Comparison of ENCODE assay signal across 1 cellular context in genomic region chr2:8680931-8681760, GRCh38.
TF ChIP-seq lines count a peak whose summit lies in the region.

No MANE protein-coding gene starts in this region.

TF ChIP-seq in HepG2, 621 proteins besides CTCF, POLR2A, EP300 and RAD21 (continued from another document):
- TF ChIP-seq SNAPC4 (CRISPR knock-in tag; IDR thresholded peaks at IDR 0.05) (peak; percentile 86; the same call in 1 of the 2 replicates), SNAPC2 (CRISPR knock-in tag; IDR thresholded peaks at IDR 0.05) (no peak), ZBTB25 (CRISPR knock-in tag; IDR thresholded peaks at IDR 0.05) (peak; percentile 50; the same call in 1 of the 2 replicates), PRDM10 (CRISPR knock-in tag; IDR thresholded peaks at IDR 0.05; ENCODE audit: low read depth) (0 out of 2 replicates have a peak, but pooled peaks have one; percentile 67), HOXA5 (CRISPR knock-in tag; IDR thresholded peaks at IDR 0.05) (peak; percentile 69; the same call in 1 of the 2 replicates), PCBP2 (optimal IDR thresholded peaks at IDR 0.05; ENCODE audit: low read depth, low read length, poor library complexity, severe bottlenecking) (peak; percentile 99), TIGD3 (CRISPR knock-in tag; IDR thresholded peaks at IDR 0.05; ENCODE audit: borderline replicate concordance) (0 out of 2 replicates have a peak, but pooled peaks have one; percentile 4), FOXP1 (IDR thresholded peaks at IDR 0.05) (no peak), FOXP1 (CRISPR knock-in tag; IDR thresholded peaks at IDR 0.05) (peak; percentile 14; the same call in 1 of the 2 replicates), ZNF224 (CRISPR knock-in tag; IDR thresholded peaks at IDR 0.05) (0 out of 2 replicates have a peak, but pooled peaks have one; percentile 56), MBNL3 (CRISPR knock-in tag; conservative IDR thresholded peaks at IDR 0.05) (no peak), ZBTB10 (CRISPR knock-in tag; IDR thresholded peaks at IDR 0.05; ENCODE audit: borderline replicate concordance) (no peak), TBX3 (IDR thresholded peaks at IDR 0.05; ENCODE audit: borderline replicate concordance) (peak; percentile 98), TEAD3 (CRISPR knock-in tag; optimal IDR thresholded peaks at IDR 0.05; ENCODE audit: borderline replicate concordance) (peak; percentile 60), ZNF264 (CRISPR knock-in tag; IDR thresholded peaks at IDR 0.05) (0 out of 2 replicates have a peak, but pooled peaks have one; percentile 47), ZBTB7A (CRISPR knock-in tag; IDR thresholded peaks at IDR 0.05) (peak; percentile 18; the same call in 1 of the 2 replicates), SMAD3 (CRISPR knock-in tag; IDR thresholded peaks at IDR 0.05) (no peak; the same call in 1 of the 2 replicates), ARID3A (IDR thresholded peaks at IDR 0.05; ENCODE audit: low read depth, low read length) (peak; percentile 55), MTERF4 (CRISPR knock-in tag; IDR thresholded peaks at IDR 0.05) (0 out of 2 replicates have a peak, but pooled peaks have one; percentile 4), HHEX (CRISPR knock-in tag; IDR thresholded peaks at IDR 0.05) (0 out of 2 replicates have a peak, but pooled peaks have one; percentile 18), HES4 (CRISPR knock-in tag; IDR thresholded peaks at IDR 0.05; ENCODE audit: borderline replicate concordance) (no peak), POLR2AphosphoS5 (IDR thresholded peaks at IDR 0.05; ENCODE audit: low read depth, low read length) (peak; percentile 51), NFE2L1 (CRISPR knock-in tag; IDR thresholded peaks at IDR 0.05; ENCODE audit: borderline replicate concordance) (no peak), REL (CRISPR knock-in tag; conservative IDR thresholded peaks at IDR 0.05) (peak; percentile 39; the same call in 1 of the 2 replicates), ZNF18 (CRISPR knock-in tag; IDR thresholded peaks at IDR 0.05; ENCODE audit: insufficient replicate concordance) (peak; percentile 6), SAP130 (CRISPR knock-in tag; IDR thresholded peaks at IDR 0.05; ENCODE audit: low read depth) (peak; percentile 76; the same call in 1 of the 2 replicates)
